In the genomic region with DNA sequence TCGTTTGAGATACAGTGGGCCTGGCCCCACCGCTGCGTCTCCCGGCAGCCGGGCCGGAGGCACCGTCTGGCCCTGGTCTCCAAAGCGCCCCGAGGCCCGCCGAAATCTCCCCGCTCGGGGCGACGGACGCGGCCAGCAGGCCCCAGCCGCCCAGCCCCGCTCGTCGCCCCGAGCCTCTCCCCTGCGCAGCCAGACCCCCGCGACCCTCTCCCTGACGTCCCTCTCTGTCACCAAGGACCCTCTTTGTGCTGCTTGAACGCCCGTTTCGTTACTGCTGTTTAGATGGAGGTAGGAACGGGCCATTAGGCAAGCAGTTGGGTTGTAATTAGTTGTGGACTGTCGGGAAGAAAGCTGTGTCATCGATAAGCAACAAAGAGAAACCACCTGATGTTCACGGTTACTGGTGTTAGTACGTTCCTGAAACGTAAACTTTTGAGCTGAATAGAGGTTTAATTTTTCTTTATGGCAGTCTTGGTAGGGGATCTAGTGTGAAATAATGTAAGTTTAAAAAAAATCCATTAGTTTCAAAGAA, we compare ENCODE assay signal across 8 cellular contexts. TPM values are rescaled to one million over a fixed set of nuclear protein-coding genes. Genes with fewer than 3 reads are reported as not detected.
DNase-seq lines count a peak whose midpoint lies in the region; ATAC-seq and TF ChIP-seq lines count a peak whose summit lies in the region.

No MANE protein-coding gene starts in this region.

- peaks cover 1% of the 10 kb centered on the region for H3K9me3 Mint-ChIP-seq in CD8-positive, alpha-beta T cell
- peaks cover 1 to 2% of the 10 kb centered on the region in 2 donors for H3K9me3 Mint-ChIP-seq in activated T-cell treated with anti-CD3 and anti-CD28 coated beads, Interleukin-2, amount 50 U/mL, for 72 hours

- no peaks in the 10 kb centered on the region for H3K27me3 ChIP-seq in CD8-positive, alpha-beta T cell (ENCODE audit: insufficient read depth, low read length)
- H3K27me3 ChIP-seq in neutrophil, result no peaks in the 10 kb centered on the region

- no peak for TF ChIP-seq CTCF in CD8-positive, alpha-beta T cell (IDR thresholded peaks at IDR 0.05)
- no peak for TF ChIP-seq CTCF in neutrophil (IDR thresholded peaks at IDR 0.05)

- H3K4me1 Mint-ChIP-seq in CD8-positive, alpha-beta T cell (ENCODE audit: low read depth), result peaks cover 47% of the 10 kb centered on the region
- H3K4me1 Mint-ChIP-seq in activated T-cell treated with anti-CD3 and anti-CD28 coated beads, Interleukin-2, amount 50 U/mL, for 72 hours (ENCODE audit: low read depth), result peaks cover 38% of the 10 kb centered on the region

- peaks cover 28% of the 10 kb centered on the region for H3K36me3 Mint-ChIP-seq in CD8-positive, alpha-beta T cell
- peaks cover 5 to 10% of the 10 kb centered on the region in 2 donors for H3K36me3 Mint-ChIP-seq in activated T-cell treated with anti-CD3 and anti-CD28 coated beads, Interleukin-2, amount 50 U/mL, for 72 hours (ENCODE audit: insufficient read depth in 2 of 2)

- no peaks in the 10 kb centered on the region for H3K9me3 ChIP-seq in CD8-positive, alpha-beta T cell (ENCODE audit: low read length)
- H3K9me3 ChIP-seq in neutrophil, result no peaks in the 10 kb centered on the region

- H3K4me3 ChIP-seq in CD8-positive, alpha-beta T cell (ENCODE audit: low read depth, low read length), result peak overlapping the region; percentile 69
- H3K4me3 ChIP-seq in neutrophil (ENCODE audit: low read depth in 1 of 2, low read length in 1 of 2), result peak overlapping the region; percentile 91 to 92

- DNase-seq in CD8-positive, alpha-beta T cell, result peak in 4 of 7 experiments; percentile 8 to 38 (median 21)
- DNase-seq in NCI-H82 treated with DMSO at 0.1 percent for 48 hours (lab: John Stamatoyannopoulos, UW; ENCODE audit: unreplicated experiment) (peak; percentile 31), foreskin melanocyte (peak; percentile 34), NCI-H1048 (lab: John Stamatoyannopoulos, UW) (no peak)
- DNase-seq in activated T-cell treated with anti-CD3 and anti-CD28 coated beads, Interleukin-2, amount 50 U/mL, for 72 hours, result peak in 1 of 2 donors; percentile 53

- peak; percentile 13 for ATAC-seq in CD8-positive, alpha-beta T cell
- ATAC-seq in GM19025 (IDR thresholded peaks at IDR 0.05; ENCODE audit: low read depth, unreplicated experiment), result peak; percentile 6
- peak; percentile 18 for ATAC-seq in HG03175 (IDR thresholded peaks at IDR 0.05; ENCODE audit: unreplicated experiment)
- peak; percentile 17 to 26 for ATAC-seq in activated T-cell treated with anti-CD3 and anti-CD28 coated beads, Interleukin-2, amount 50 U/mL, for 72 hours (replicated peaks in 1 of 2)

- H3K27me3 Mint-ChIP-seq in CD8-positive, alpha-beta T cell (ENCODE audit: low read depth), result no peaks in the 10 kb centered on the region
- no peaks in the 10 kb centered on the region for H3K27me3 Mint-ChIP-seq in activated T-cell treated with anti-CD3 and anti-CD28 coated beads, Interleukin-2, amount 50 U/mL, for 72 hours (ENCODE audit: low read depth)

- H3K4me3 Mint-ChIP-seq in CD8-positive, alpha-beta T cell, result peak overlapping the region; percentile 98
- peak overlapping the region; percentile 95 to 99 for H3K4me3 Mint-ChIP-seq in activated T-cell treated with anti-CD3 and anti-CD28 coated beads, Interleukin-2, amount 50 U/mL, for 72 hours

- peak overlapping the region; percentile 89 for H3K27ac ChIP-seq in CD8-positive, alpha-beta T cell (ENCODE audit: low read depth, low read length)
- H3K27ac ChIP-seq in neutrophil, result peak overlapping the region; percentile 96

- POLR2A ChIA-PET in CD8-positive, alpha-beta T cell (lab: Charles Lee), result interaction anchor here (0.7 to 1.2 kb wide), 6 partner anchors 10 to 824 kb away, joined by 3 to 5 read pairs (median 3); partner anchors contain the start of genes CCNT2, R3HDM1, RAB3GAP1 and ZRANB3

- peaks cover 28% of the 10 kb centered on the region for H3K4me1 ChIP-seq in CD8-positive, alpha-beta T cell (ENCODE audit: insufficient read depth, low read length)
- H3K4me1 ChIP-seq in neutrophil (ENCODE audit: control insufficient read depth in 1 of 2, insufficient read depth in 1 of 2, low read depth in 1 of 2, low read length in 1 of 2), result peaks cover 28 to 35% of the 10 kb centered on the region in 2 experiments

- H3K36me3 ChIP-seq in CD8-positive, alpha-beta T cell (ENCODE audit: insufficient read depth, low read length), result peaks cover 4% of the 10 kb centered on the region
- no peaks in the 10 kb centered on the region for H3K36me3 ChIP-seq in neutrophil

- intact Hi-C loops in CD8-positive, alpha-beta T cell (cut with DNase I, micrococcal nuclease), result loop anchor here in 1 of 2 experiments (5.0 to 10.0 kb wide), 5 partner anchors 80 to 1620 kb away; partner anchors contain the start of gene DARS1

- CTCF ChIA-PET in CD8-positive, alpha-beta T cell (lab: Charles Lee), result interaction anchor here (0.7 to 1.4 kb wide), 3 partner anchors 14 to 55 kb away, joined by 3 to 4 read pairs (median 4); no protein-coding TSS in a partner anchor

- H3K27ac Mint-ChIP-seq in CD8-positive, alpha-beta T cell, result peak overlapping the region; percentile 98
- H3K27ac Mint-ChIP-seq in activated T-cell treated with anti-CD3 and anti-CD28 coated beads, Interleukin-2, amount 50 U/mL, for 72 hours, result peak overlapping the region; percentile 100

RNA-seq across cellular contexts. Expression of gene UBXN4, which starts 0.7 kb away (rescaled TPM):
- 100 to 1,000 TPM; 157 to 172 TPM for total RNA-seq in CD8-positive, alpha-beta T cell
- 100 to 1,000 TPM; 150 to 173 TPM for total RNA-seq in activated T-cell treated with anti-CD3 and anti-CD28 coated beads, Interleukin-2, amount 50 U/mL, for 72 hours
